2 cellular contexts compared by ENCODE assay signal in genomic region chr7:139976838-139977656, GRCh38.
A peak's percentile ranks its signal among the peaks of the same experiment; 100 is the strongest.
TF ChIP-seq lines count a peak whose summit lies in the region.

No MANE protein-coding gene starts in this region.

TF ChIP-seq in HepG2, 621 proteins besides CTCF, POLR2A, EP300 and RAD21 (continued from another document):
- TF ChIP-seq ZFX (CRISPR knock-in tag; IDR thresholded peaks at IDR 0.05; ENCODE audit: low read depth) (peak; percentile 34; the same call in 1 of the 2 replicates), ZMYM4 (CRISPR knock-in tag; IDR thresholded peaks at IDR 0.05) (peak; percentile 83; the same call in 1 of the 2 replicates), NCOA1 (CRISPR knock-in tag; IDR thresholded peaks at IDR 0.05) (no peak), GABPA (IDR thresholded peaks at IDR 0.05; ENCODE audit: low read depth, low read length) (no peak), GABPA (CRISPR knock-in tag; IDR thresholded peaks at IDR 0.05; ENCODE audit: low read depth) (peak; percentile 70), CHD2 (IDR thresholded peaks at IDR 0.05; ENCODE audit: low read depth, low read length) (peak; percentile 91), ZNF143 (CRISPR knock-in tag; IDR thresholded peaks at IDR 0.05) (peak; percentile 75), ARNT2 (CRISPR knock-in tag; IDR thresholded peaks at IDR 0.05; ENCODE audit: low read depth) (no peak), GATAD1 (CRISPR knock-in tag; IDR thresholded peaks at IDR 0.05) (0 out of 2 replicates have a peak, but pooled peaks have one; percentile 21), ELF1 (CRISPR knock-in tag; IDR thresholded peaks at IDR 0.05) (no peak), POGZ (CRISPR knock-in tag; IDR thresholded peaks at IDR 0.05) (peak; percentile 53), GABPB1 (CRISPR knock-in tag; IDR thresholded peaks at IDR 0.05) (peak; percentile 31; the same call in 1 of the 2 replicates), DRAP1 (CRISPR knock-in tag; IDR thresholded peaks at IDR 0.05) (peak; percentile 84), ZNF816 (CRISPR knock-in tag; IDR thresholded peaks at IDR 0.05; ENCODE audit: borderline replicate concordance) (no peak), ZBTB39 (CRISPR knock-in tag; IDR thresholded peaks at IDR 0.05) (no peak), RNF2 (conservative IDR thresholded peaks at IDR 0.05; ENCODE audit: low read depth) (no peak)
TF ChIP-seq in HepG2: peak in this region for 14.

TF ChIP-seq in K562, 482 proteins besides CTCF, POLR2A, EP300 and RAD21 (continued from another document and continues in another):
- 0 out of 2 replicates have a peak, but pooled peaks have one; percentile 23 for TF ChIP-seq PREB (CRISPR knock-in tag; IDR thresholded peaks at IDR 0.05)
- no peak for TF ChIP-seq CBX2 (IDR thresholded peaks at IDR 0.05; ENCODE audit: insufficient read depth, low read length, poor library complexity, severe bottlenecking)
- peak; percentile 72 for TF ChIP-seq RBFOX2 (IDR thresholded peaks at IDR 0.05; ENCODE audit: low read depth, low read length)
- TF ChIP-seq ZNF695 (CRISPR knock-in tag; IDR thresholded peaks at IDR 0.05) = no peak
- TF ChIP-seq CAMTA2 (CRISPR knock-in tag; conservative IDR thresholded peaks at IDR 0.05) = no peak
- no peak; the same call in 1 of the 2 replicates for TF ChIP-seq HDAC8 (tag; IDR thresholded peaks at IDR 0.05)
- TF ChIP-seq HCFC1 (IDR thresholded peaks at IDR 0.05; ENCODE audit: low read depth, low read length) = no peak; the same call in none of the 2 replicates
- no peak for TF ChIP-seq ZNF280B (CRISPR knock-in tag; IDR thresholded peaks at IDR 0.05)
- no peak for TF ChIP-seq PHTF2 (CRISPR knock-in tag; IDR thresholded peaks at IDR 0.05)
- TF ChIP-seq STAT6 (CRISPR knock-in tag; IDR thresholded peaks at IDR 0.05) = no peak; the same call in none of the 2 replicates
- no peak for TF ChIP-seq USF2 (CRISPR knock-in tag; IDR thresholded peaks at IDR 0.05)
- TF ChIP-seq EP400 (IDR thresholded peaks at IDR 0.05) = peak; percentile 89
- TF ChIP-seq TRIM24 (IDR thresholded peaks at IDR 0.05) = peak in 1 of 2 experiments; percentile 62; a peak in 3 of 4 replicates
- TF ChIP-seq ZHX1 (conservative IDR thresholded peaks at IDR 0.05; ENCODE audit: low read length) = no peak
- 0 out of 4 replicates have a peak, but pooled peaks of 1 of the 2 experiments have one; percentile 45 for TF ChIP-seq MLX (CRISPR knock-in tag; conservative IDR thresholded peaks at IDR 0.05)
- no peak for TF ChIP-seq TFE3 (CRISPR knock-in tag; IDR thresholded peaks at IDR 0.05)
- TF ChIP-seq PURB (CRISPR knock-in tag; IDR thresholded peaks at IDR 0.05; ENCODE audit: low read depth) = no peak
- no peak for TF ChIP-seq EZH2 (IDR thresholded peaks at IDR 0.05; ENCODE audit: borderline replicate concordance, low read depth, low read length)
- peak; percentile 64; the same call in 1 of the 2 replicates for TF ChIP-seq HDAC2 (IDR thresholded peaks at IDR 0.05)
- peak; percentile 30; the same call in 1 of the 2 replicates for TF ChIP-seq ARID1B (IDR thresholded peaks at IDR 0.05)
- no peak for TF ChIP-seq IRF1 (CRISPR knock-in tag; IDR thresholded peaks at IDR 0.05; ENCODE audit: borderline replicate concordance)
- no peak for TF ChIP-seq ZNF408 (CRISPR knock-in tag; IDR thresholded peaks at IDR 0.05; ENCODE audit: low read depth)
- no peak for TF ChIP-seq BRF1 (IDR thresholded peaks at IDR 0.05; ENCODE audit: borderline replicate concordance, extremely low read depth, insufficient read length)
- peak in 1 of 3 experiments; percentile 67 for TF ChIP-seq YY1 (IDR thresholded peaks at IDR 0.05; ENCODE audit: borderline replicate concordance in 1 of 3, control insufficient read depth in 1 of 3, extremely low read depth in 1 of 3, insufficient read depth in 3 of 3, insufficient read length in 1 of 3, insufficient replicate concordance in 2 of 3, low read depth in 1 of 3, low read length in 2 of 3)
- no peak for TF ChIP-seq RBM34 (IDR thresholded peaks at IDR 0.05; ENCODE audit: borderline replicate concordance, insufficient read depth, low read length)
- no peak; the same call in 1 of the 2 replicates for TF ChIP-seq ZNF511 (CRISPR knock-in tag; IDR thresholded peaks at IDR 0.05)
- TF ChIP-seq TCF3 (CRISPR knock-in tag; IDR thresholded peaks at IDR 0.05) = no peak
- no peak for TF ChIP-seq ELK3 (CRISPR knock-in tag; IDR thresholded peaks at IDR 0.05)
- TF ChIP-seq KDM2B (CRISPR knock-in tag; IDR thresholded peaks at IDR 0.05) = no peak
- no peak for TF ChIP-seq SIX5 (IDR thresholded peaks at IDR 0.05; ENCODE audit: borderline replicate concordance in 1 of 2, insufficient read depth in 1 of 2, low read depth in 1 of 2, low read length in 2 of 2)
- TF ChIP-seq TAF7 (tag; IDR thresholded peaks at IDR 0.05) = peak; percentile 94
- no peak for TF ChIP-seq E4F1 (CRISPR knock-in tag; IDR thresholded peaks at IDR 0.05; ENCODE audit: borderline replicate concordance)
- TF ChIP-seq ELK1 (CRISPR knock-in tag; IDR thresholded peaks at IDR 0.05) = no peak
- TF ChIP-seq HDGF (IDR thresholded peaks at IDR 0.05) = peak; percentile 91; the same call in 1 of the 2 replicates
